Comparison of ENCODE assay signal across 8 cellular contexts in genomic region chr18:45962461-45962860, GRCh38. TPM values are rescaled to one million over a fixed set of nuclear protein-coding genes. Genes with fewer than 3 reads are reported as not detected.
DNase-seq lines count a peak whose midpoint lies in the region; ATAC-seq and TF ChIP-seq lines count a peak whose summit lies in the region.

No MANE protein-coding gene starts in this region.

- H3K4me1 Mint-ChIP-seq in activated CD4-positive, alpha-beta T cell treated with anti-CD3 and anti-CD28 coated beads, Interleukin-2, amount 10 ng/mL, durations not matched to agents 7 days and 5 days = peaks cover 55% of the 10 kb centered on the region

- DNase-seq in AG08395 (ENCODE audit: low spot score) = peak; percentile 35
- peak; percentile 63 to 79 for DNase-seq in HL-60 (ENCODE audit: low read depth in 1 of 2, low spot score in 1 of 2)
- peak; percentile 12 for DNase-seq in activated CD4-positive, alpha-beta T cell treated with anti-CD3 and anti-CD28 coated beads, Interleukin-2, amount 10 ng/mL, durations not matched to agents 7 days and 5 days
- DNase-seq in islet precursor cell = peak; percentile 65
- DNase-seq in RPMI8226 = no peak

- POLR2A ChIA-PET in activated CD4-positive, alpha-beta T cell treated with anti-CD3 and anti-CD28 coated beads, Interleukin-2, amount 10 ng/mL, durations not matched to agents 7 days and 5 days (lab: Charles Lee) = no interaction called here

- H3K4me3 ChIP-seq in HL-60 (replicated peaks; ENCODE audit: insufficient read depth, low read length) = no peak overlapping the region

- TF ChIP-seq CTCF in HL-60 (IDR thresholded peaks at IDR 0.05; ENCODE audit: insufficient read depth, low read length) = no peak

- no peaks in the 10 kb centered on the region for H3K27me3 Mint-ChIP-seq in activated CD4-positive, alpha-beta T cell treated with anti-CD3 and anti-CD28 coated beads, Interleukin-2, amount 10 ng/mL, durations not matched to agents 7 days and 5 days

- H3K27ac ChIP-seq in HL-60 (replicated peaks) = peak overlapping the region; percentile 56

- peaks cover 24% of the 10 kb centered on the region for H3K36me3 Mint-ChIP-seq in activated CD4-positive, alpha-beta T cell treated with anti-CD3 and anti-CD28 coated beads, Interleukin-2, amount 10 ng/mL, durations not matched to agents 7 days and 5 days (ENCODE audit: low read depth)

- H3K4me3 Mint-ChIP-seq in activated CD4-positive, alpha-beta T cell treated with anti-CD3 and anti-CD28 coated beads, Interleukin-2, amount 10 ng/mL, durations not matched to agents 7 days and 5 days = no peak overlapping the region

- H3K27ac Mint-ChIP-seq in activated CD4-positive, alpha-beta T cell treated with anti-CD3 and anti-CD28 coated beads, Interleukin-2, amount 10 ng/mL, durations not matched to agents 7 days and 5 days = peak overlapping the region; percentile 15

- ATAC-seq in GM21360 (IDR thresholded peaks at IDR 0.05; ENCODE audit: unreplicated experiment) (no peak), HG03460 (IDR thresholded peaks at IDR 0.05; ENCODE audit: unreplicated experiment) (no peak), HG02885 (IDR thresholded peaks at IDR 0.05; ENCODE audit: poor library complexity, unreplicated experiment) (no peak)

- CTCF ChIA-PET in activated CD4-positive, alpha-beta T cell treated with anti-CD3 and anti-CD28 coated beads, Interleukin-2, amount 10 ng/mL, durations not matched to agents 7 days and 5 days (lab: Charles Lee) = interaction anchor here (1.0 to 1.6 kb wide), 4 partner anchors 9 to 99 kb away, joined by 3 to 6 read pairs (median 4); no protein-coding TSS in a partner anchor

- H3K9me3 Mint-ChIP-seq in activated CD4-positive, alpha-beta T cell treated with anti-CD3 and anti-CD28 coated beads, Interleukin-2, amount 10 ng/mL, durations not matched to agents 7 days and 5 days = no peaks in the 10 kb centered on the region

- no peaks in the 10 kb centered on the region for H3K27me3 ChIP-seq in HL-60 (ENCODE audit: insufficient read depth, poor library complexity, severe bottlenecking)

RNA-seq across cellular contexts. Expression of gene EPG5, which starts 4.7 kb away (rescaled TPM):
- total RNA-seq in activated CD4-positive, alpha-beta T cell treated with anti-CD3 and anti-CD28 coated beads, Interleukin-2, amount 10 ng/mL, durations not matched to agents 7 days and 5 days = 10 to 100 TPM; 21.6 to 26.6 TPM
